ENCODE assay signal across 13 cellular contexts in genomic region chrX:7191681-7192110, GRCh38. TPM values are rescaled to one million over a fixed set of nuclear protein-coding genes. Genes with fewer than 3 reads are reported as not detected.
DNase-seq lines count a peak whose midpoint lies in the region; ATAC-seq and TF ChIP-seq lines count a peak whose summit lies in the region.
"Had no signal": no experiment of that assay in that cellular context is flagged by ENCODE, and none has a peak within 500 bp of the region (broad histone marks: within the 10 kb centered on the region; RNA-seq: fewer than 3 reads in every experiment).

No MANE protein-coding gene starts in this region.

- peak; percentile 21 for DNase-seq in PC-3
- no peak for DNase-seq in foreskin keratinocyte
- no peak for DNase-seq in lower leg skin (ENCODE audit: low spot score in 2 of 2)
- no peak for DNase-seq in GOT3 (lab: John Stamatoyannopoulos, UW)
- DNase-seq in SIG-M5 (lab: John Stamatoyannopoulos, UW): no peak
- DNase-seq: activated CD8-positive, alpha-beta memory T cell treated with anti-CD3 and anti-CD28 coated beads for 24 hours; heart right ventricle; NCI-H446; substantia nigra had no signal

- no peaks in the 10 kb centered on the region for H3K4me1 Mint-ChIP-seq in stimulated activated memory B cell treated with anti-CD40 and anti-IgM and Interleukin-4, amounts not matched to agents 10 μg/mL and 1 μg/mL and 100 μg/mL, for 72 hours

- no peak overlapping the region for H3K4me2 ChIP-seq in PC-3 (ENCODE audit: low read length)

- BruUV-seq in PC-3 (replicated peaks; lab: Mats Ljungman, UMichigan): no TSS peak

- no peaks in the 10 kb centered on the region for H3K9me3 Mint-ChIP-seq in stimulated activated memory B cell treated with anti-CD40 and anti-IgM and Interleukin-4, amounts not matched to agents 10 μg/mL and 1 μg/mL and 100 μg/mL, for 72 hours

- H4K20me1 ChIP-seq in PC-3 (ENCODE audit: low read length): no peaks in the 10 kb centered on the region

- peaks cover 3% of the 10 kb centered on the region for H3K36me3 Mint-ChIP-seq in stimulated activated memory B cell treated with anti-CD40 and anti-IgM and Interleukin-4, amounts not matched to agents 10 μg/mL and 1 μg/mL and 100 μg/mL, for 72 hours
- H3K36me3 Mint-ChIP-seq: activated naive CD8-positive, alpha-beta T cell had no signal

- no peaks in the 10 kb centered on the region for H3K36me3 ChIP-seq in PC-3 (ENCODE audit: low read depth, low read length)
- H3K36me3 ChIP-seq: heart right ventricle had no signal

- peak; percentile 26 for TF ChIP-seq CTCF in C4-2B (conservative IDR thresholded peaks at IDR 0.05)
- peak; percentile 68 for TF ChIP-seq CTCF in PC-3 (conservative IDR thresholded peaks at IDR 0.05; ENCODE audit: low read depth, low read length)
- TF ChIP-seq CTCF in foreskin keratinocyte (conservative IDR thresholded peaks at IDR 0.05): peak; percentile 20
- no peak for TF ChIP-seq CTCF in lower leg skin (IDR thresholded peaks at IDR 0.05)

- H3K4me1 ChIP-seq in PC-3 (ENCODE audit: insufficient read depth, low read length): no peaks in the 10 kb centered on the region
- H3K4me1 ChIP-seq in foreskin keratinocyte: no peaks in the 10 kb centered on the region
- H3K4me1 ChIP-seq: heart right ventricle had no signal

- no peaks in the 10 kb centered on the region for H3K79me2 ChIP-seq in PC-3 (ENCODE audit: low read length)

- intact Hi-C loops in PC-3 (cut with micrococcal nuclease): loop anchor here (10.0 kb wide), 1 partner anchor 393 kb away; no protein-coding TSS in a partner anchor
- intact Hi-C loops in lower leg skin (cut with DNase I; ENCODE audit: low total_unique reads): no loop called here

- WGBS in lower leg skin, 2 donors: 81 to 100% methylated on average over 1 to 2 of the region's 2 CpGs

- H3K27ac ChIP-seq in C4-2B: no peak overlapping the region
- H3K27ac ChIP-seq in PC-3 (ENCODE audit: low read length): no peak overlapping the region
- no peak overlapping the region for H3K27ac ChIP-seq in foreskin keratinocyte
- H3K27ac ChIP-seq: heart right ventricle had no signal

- H3K9me2 ChIP-seq in PC-3 (replicated peaks; ENCODE audit: low read length): no peaks in the 10 kb centered on the region

- peak; percentile 51 for ATAC-seq in GM18909 (IDR thresholded peaks at IDR 0.05; ENCODE audit: poor library complexity, unreplicated experiment)
- peak; percentile 61 for ATAC-seq in PC-3
- ATAC-seq in foreskin keratinocyte: no peak
- no peak for ATAC-seq in stimulated activated memory B cell treated with anti-CD40 and anti-IgM and Interleukin-4, amounts not matched to agents 10 μg/mL and 1 μg/mL and 100 μg/mL, for 72 hours
- ATAC-seq: heart right ventricle had no signal

- H3K4me3 Mint-ChIP-seq in stimulated activated memory B cell treated with anti-CD40 and anti-IgM and Interleukin-4, amounts not matched to agents 10 μg/mL and 1 μg/mL and 100 μg/mL, for 72 hours: no peak overlapping the region
- H3K4me3 Mint-ChIP-seq: activated naive CD8-positive, alpha-beta T cell had no signal

- H3F3A ChIP-seq in PC-3 (ENCODE audit: low read length, unreplicated experiment): no peaks in the 10 kb centered on the region

- no peaks in the 10 kb centered on the region for H3K27me3 ChIP-seq in PC-3 (ENCODE audit: low read length)
- H3K27me3 ChIP-seq in foreskin keratinocyte: no peaks in the 10 kb centered on the region
- H3K27me3 ChIP-seq: heart right ventricle had no signal

- no peaks in the 10 kb centered on the region for H3K27me3 Mint-ChIP-seq in stimulated activated memory B cell treated with anti-CD40 and anti-IgM and Interleukin-4, amounts not matched to agents 10 μg/mL and 1 μg/mL and 100 μg/mL, for 72 hours
- H3K27me3 Mint-ChIP-seq: activated naive CD8-positive, alpha-beta T cell had no signal

- no peak for TF ChIP-seq POLR2A in lower leg skin (IDR thresholded peaks at IDR 0.05)

- CTCF ChIA-PET in PC-3 (lab: Charles Lee): interaction anchor here (0.6 kb wide), 1 partner anchor 413 kb away, joined by 3 read pairs; no protein-coding TSS in a partner anchor

- no peak overlapping the region for H3K4me3 ChIP-seq in PC-3 (ENCODE audit: low read length)
- no peak overlapping the region for H3K4me3 ChIP-seq in lower leg skin (ENCODE audit: low read depth, poor library complexity, severe bottlenecking)
- H3K4me3 ChIP-seq: heart right ventricle had no signal

- H3K9me3 ChIP-seq in PC-3 (ENCODE audit: low read length): no peaks in the 10 kb centered on the region
- H3K9me3 ChIP-seq: heart right ventricle had no signal

- H3K9ac ChIP-seq in PC-3 (ENCODE audit: low read length): no peak overlapping the region

- POLR2A ChIA-PET in PC-3 (lab: Charles Lee; ENCODE audit: unreplicated experiment): no interaction called here

- H3K27ac Mint-ChIP-seq in stimulated activated memory B cell treated with anti-CD40 and anti-IgM and Interleukin-4, amounts not matched to agents 10 μg/mL and 1 μg/mL and 100 μg/mL, for 72 hours: no peak overlapping the region
- H3K27ac Mint-ChIP-seq: activated naive CD8-positive, alpha-beta T cell had no signal

- no peak overlapping the region for H2AFZ ChIP-seq in PC-3 (ENCODE audit: low read length)

RNA-seq across cellular contexts. Expression of gene PUDP, which starts 43.7 kb away (rescaled TPM):
- 7.6 and 7.8 TPM in 2 replicates for total RNA-seq in PC-3 (2014; rRNA removed)
- total RNA-seq in foreskin keratinocyte: 16.4 and 18.5 TPM in 2 replicates
- 13.0 and 16.1 TPM in 2 replicates for polyA plus RNA-seq in foreskin keratinocyte
- 10 to 100 TPM in 1 of 4 donors, 1 to 10 TPM in 3; 5.7 to 10.7 (median 7.9) TPM for total RNA-seq in lower leg skin

RNA-seq across cellular contexts. Expression of gene STS, which starts 44.2 kb away (rescaled TPM):
- total RNA-seq in PC-3 (2014; rRNA removed) (3.1 and 3.3 TPM in 2 replicates), foreskin keratinocyte (1.2 and 1.5 TPM in 2 replicates), lower leg skin (10 to 100 TPM; 11.3 to 15.7 (median 12.8) TPM)
- polyA plus RNA-seq in foreskin keratinocyte: 0.38 and 0.50 TPM in 2 replicates

Comparison
In these comparisons a context has a peak if more than half of its experiments do, and no peak if none do; other contexts are left out.
1. CTCF ChIP-seq: peak in C4-2B (single experiment), PC-3 (single experiment) and foreskin keratinocyte (single experiment); none in lower leg skin (0 of 3).
2. ATAC-seq: peak in GM18909 (single experiment) and PC-3 (single experiment); none in foreskin keratinocyte (single experiment) and stimulated activated memory B cell treated with anti-CD40 and anti-IgM and Interleukin-4, amounts not matched to agents 10 μg/mL and 1 μg/mL and 100 μg/mL, for 72 hours (single experiment).